In genomic region chr9:137300607-137301085, GRCh38 we compare ENCODE assay signal across 6 cellular contexts. TPM values are rescaled to one million over a fixed set of nuclear protein-coding genes. Genes with fewer than 3 reads are reported as not detected.
DNase-seq lines count a peak whose midpoint lies in the region; ATAC-seq and TF ChIP-seq lines count a peak whose summit lies in the region.

No MANE protein-coding gene starts in this region.

- H3K27ac ChIP-seq in C4-2B (peak overlapping the region; percentile 97), Peyer's patch (peak overlapping the region; percentile 57 to 99 (median 90))

- H3K27me3 ChIP-seq in Peyer's patch, result no peaks in the 10 kb centered on the region

- TF ChIP-seq CTCF in C4-2B (conservative IDR thresholded peaks at IDR 0.05), result no peak
- no peak for TF ChIP-seq CTCF in Peyer's patch (IDR thresholded peaks at IDR 0.05)

- H3K4me3 ChIP-seq in Peyer's patch, result peak overlapping the region; percentile 33 to 65 (median 56)

- no peaks in the 10 kb centered on the region for H3K9me3 ChIP-seq in Peyer's patch

- H3K4me1 ChIP-seq in Peyer's patch, result peaks cover 6 to 69% (median 22%) of the 10 kb centered on the region in 4 donors

- DNase-seq in Peyer's patch (peak in 1 of 3 donors; percentile 61), iPS-NIHi7 (ENCODE audit: extremely low spot score) (peak; percentile 70), GOT3 (lab: John Stamatoyannopoulos, UW) (no peak)

- ATAC-seq in HG02763 (IDR thresholded peaks at IDR 0.05; ENCODE audit: unreplicated experiment), result no peak
- no peak for ATAC-seq in GM21515 (IDR thresholded peaks at IDR 0.05; ENCODE audit: unreplicated experiment)

- TF ChIP-seq POLR2A in Peyer's patch (IDR thresholded peaks at IDR 0.05), result no peak

- H3K36me3 ChIP-seq in Peyer's patch, result no peaks in the 10 kb centered on the region

RNA-seq across cellular contexts. Expression of gene NRARP, which starts 1.4 kb away (rescaled TPM):
- 10 to 100 TPM; 35.3 to 56.1 (median 43.8) TPM for total RNA-seq in Peyer's patch

RNA-seq across cellular contexts. Expression of gene TOR4A, which starts 23.1 kb away (rescaled TPM):
- total RNA-seq in Peyer's patch, result 10 to 100 TPM; 33.8 to 45.7 (median 39.2) TPM

RNA-seq across cellular contexts. Expression of gene NELFB, which starts 45.5 kb away (rescaled TPM):
- total RNA-seq in Peyer's patch, result 10 to 100 TPM; 47.4 to 57.8 (median 50.2) TPM

RNA-seq across cellular contexts. Expression of gene STPG3, which starts 49.6 kb away (rescaled TPM):
- total RNA-seq in Peyer's patch, result not detected

RNA-seq across cellular contexts. Expression of gene TUBB4B, which starts 59.6 kb away (rescaled TPM):
- total RNA-seq in Peyer's patch, result 100 to 1,000 TPM; 174 to 409 (median 322) TPM
